In the genomic region with DNA sequence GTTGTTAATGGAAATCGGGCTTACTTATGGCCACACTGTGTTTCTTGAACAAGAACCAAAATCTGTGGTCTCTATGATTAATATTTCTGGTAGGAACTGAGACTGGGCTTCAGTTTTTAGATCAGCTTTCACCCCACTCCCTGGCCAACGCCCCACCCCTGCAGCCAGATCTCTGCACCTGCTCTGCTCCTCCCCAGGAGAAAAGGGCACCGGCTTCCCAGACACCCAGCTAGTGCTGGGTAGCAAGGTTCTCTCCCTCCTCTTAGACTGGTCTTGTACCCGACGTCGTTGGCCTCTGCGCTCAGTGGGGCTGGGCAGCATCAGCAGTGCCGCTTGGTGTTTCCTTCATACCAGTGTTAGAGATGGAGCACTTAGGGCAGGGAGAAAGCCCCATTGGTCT, we compare ENCODE assay signal across 26 cellular contexts. TPM values are rescaled to one million over a fixed set of nuclear protein-coding genes. Genes with fewer than 3 reads are reported as not detected.
A peak's percentile ranks its signal among the peaks of the same experiment; 100 is the strongest.
DNase-seq lines count a peak whose midpoint lies in the region; ATAC-seq and TF ChIP-seq lines count a peak whose summit lies in the region.
"Had no signal": no experiment of that assay in that cellular context is flagged by ENCODE, and none has a peak within 500 bp of the region (broad histone marks: within the 10 kb centered on the region; RNA-seq: fewer than 3 reads in every experiment).

No MANE protein-coding gene starts in this region.

- H3K27ac Mint-ChIP-seq in activated T-cell treated with anti-CD3 and anti-CD28 coated beads, Interleukin-2, amount 50 U/mL, for 24 hours: peak overlapping the region; percentile 32
- H3K27ac Mint-ChIP-seq in type B pancreatic cell: peak overlapping the region; percentile 85
- H3K27ac Mint-ChIP-seq: activated CD8-positive, alpha-beta memory T cell treated with anti-CD3 and anti-CD28 coated beads, Interleukin-2, amount 10 ng/mL, durations not matched to agents 7 days and 5 days; activated naive CD8-positive, alpha-beta T cell treated with anti-CD3 and anti-CD28 coated beads, Interleukin-2, amount 10 ng/mL, durations not matched to agents 7 days and 5 days; CD8-positive, alpha-beta T cell; stimulated activated naive CD8-positive, alpha-beta T cell treated with anti-CD3 and anti-CD28 coated beads, Interleukin-15, amount 100 ng/mL, for 72 hours had no signal

- H3K4me3 Mint-ChIP-seq in activated T-cell treated with anti-CD3 and anti-CD28 coated beads, Interleukin-2, amount 50 U/mL, for 24 hours: no peak overlapping the region
- no peak overlapping the region for H3K4me3 Mint-ChIP-seq in activated T-cell treated with anti-CD3 and anti-CD28 coated beads, Interleukin-2, amount 50 U/mL, for 4 hours
- no peak overlapping the region for H3K4me3 Mint-ChIP-seq in type B pancreatic cell
- H3K4me3 Mint-ChIP-seq: activated CD8-positive, alpha-beta memory T cell treated with anti-CD3 and anti-CD28 coated beads, Interleukin-2, amount 10 ng/mL, durations not matched to agents 7 days and 5 days; activated naive CD8-positive, alpha-beta T cell treated with anti-CD3 and anti-CD28 coated beads, Interleukin-2, amount 10 ng/mL, durations not matched to agents 7 days and 5 days; CD8-positive, alpha-beta T cell; stimulated activated naive CD8-positive, alpha-beta T cell treated with anti-CD3 and anti-CD28 coated beads, Interleukin-15, amount 100 ng/mL, for 72 hours had no signal

- H3K4me1 Mint-ChIP-seq in activated T-cell treated with anti-CD3 and anti-CD28 coated beads, Interleukin-2, amount 50 U/mL, for 24 hours (ENCODE audit: low read depth): peaks cover 8% of the 10 kb centered on the region
- no peaks in the 10 kb centered on the region for H3K4me1 Mint-ChIP-seq in activated T-cell treated with anti-CD3 and anti-CD28 coated beads, Interleukin-2, amount 50 U/mL, for 4 hours (ENCODE audit: low read depth)
- H3K4me1 Mint-ChIP-seq in type B pancreatic cell (ENCODE audit: unreplicated experiment): no peaks in the 10 kb centered on the region
- H3K4me1 Mint-ChIP-seq: activated naive CD8-positive, alpha-beta T cell treated with anti-CD3 and anti-CD28 coated beads, Interleukin-2, amount 10 ng/mL, durations not matched to agents 7 days and 5 days had no signal

- peak overlapping the region; percentile 91 for H3K27ac ChIP-seq in caudate nucleus (ENCODE audit: low read depth, low read length)
- H3K27ac ChIP-seq: 22Rv1, gastrocnemius medialis, left ventricle myocardium inferior, WERI-Rb-1 had no signal

- peaks cover 86% of the 10 kb centered on the region for H3K36me3 Mint-ChIP-seq in activated T-cell treated with anti-CD3 and anti-CD28 coated beads, Interleukin-2, amount 50 U/mL, for 24 hours (ENCODE audit: low read depth)
- H3K36me3 Mint-ChIP-seq in activated T-cell treated with anti-CD3 and anti-CD28 coated beads, Interleukin-2, amount 50 U/mL, for 4 hours (ENCODE audit: insufficient read depth): peaks cover 24% of the 10 kb centered on the region
- peaks cover 11% of the 10 kb centered on the region for H3K36me3 Mint-ChIP-seq in type B pancreatic cell

- H3K9me3 Mint-ChIP-seq in activated T-cell treated with anti-CD3 and anti-CD28 coated beads, Interleukin-2, amount 50 U/mL, for 24 hours: no peaks in the 10 kb centered on the region
- H3K9me3 Mint-ChIP-seq in activated T-cell treated with anti-CD3 and anti-CD28 coated beads, Interleukin-2, amount 50 U/mL, for 4 hours: no peaks in the 10 kb centered on the region
- H3K9me3 Mint-ChIP-seq in type B pancreatic cell: no peaks in the 10 kb centered on the region
- H3K9me3 Mint-ChIP-seq: activated naive CD8-positive, alpha-beta T cell treated with anti-CD3 and anti-CD28 coated beads, Interleukin-2, amount 10 ng/mL, durations not matched to agents 7 days and 5 days; CD8-positive, alpha-beta T cell; stimulated activated naive CD8-positive, alpha-beta T cell treated with anti-CD3 and anti-CD28 coated beads, Interleukin-15, amount 100 ng/mL, for 72 hours had no signal

- ATAC-seq in activated T-cell treated with anti-CD3 and anti-CD28 coated beads, Interleukin-2, amount 50 U/mL, for 4 hours: no peak
- ATAC-seq in GM21423 (IDR thresholded peaks at IDR 0.05; ENCODE audit: unreplicated experiment) (no peak), GM19324 (IDR thresholded peaks at IDR 0.05; ENCODE audit: low FRiP score, unreplicated experiment) (no peak)
- ATAC-seq: activated CD8-positive, alpha-beta memory T cell treated with anti-CD3 and anti-CD28 coated beads, Interleukin-2, amount 10 ng/mL, durations not matched to agents 7 days and 5 days; CD8-positive, alpha-beta T cell; gastrocnemius medialis; stimulated activated naive CD8-positive, alpha-beta T cell treated with anti-CD3 and anti-CD28 coated beads, Interleukin-15, amount 100 ng/mL, for 72 hours had no signal

- TF ChIP-seq CTCF in type B pancreatic cell (conservative IDR thresholded peaks at IDR 0.05): no peak

- DNase-seq in activated T-cell treated with anti-CD3 and anti-CD28 coated beads, Interleukin-2, amount 50 U/mL, for 24 hours: no peak
- DNase-seq in activated T-cell treated with anti-CD3 and anti-CD28 coated beads, Interleukin-2, amount 50 U/mL, for 4 hours: no peak
- DNase-seq in caudate nucleus (lab: John Stamatoyannopoulos, UW): no peak
- peak; percentile 30 for DNase-seq in myocyte (ENCODE audit: low read depth)
- DNase-seq in type B pancreatic cell (ENCODE audit: extremely low spot score, unreplicated experiment): no peak
- DNase-seq in D341Med (ENCODE audit: low spot score): no peak
- DNase-seq: activated CD4-positive, alpha-beta T cell treated with anti-CD3 and anti-CD28 coated beads, Interleukin-2, amount 50 U/mL, for 1 hour; activated CD8-positive, alpha-beta memory T cell treated with anti-CD3 and anti-CD28 coated beads, Interleukin-2, amount 10 ng/mL, durations not matched to agents 7 days and 5 days; activated naive CD8-positive, alpha-beta T cell treated with anti-CD3 and anti-CD28 coated beads, Interleukin-2, amount 10 ng/mL, durations not matched to agents 7 days and 5 days; AML-193; CD8-positive, alpha-beta T cell; effector memory CD4-positive, alpha-beta T cell; gastrocnemius medialis; left ventricle myocardium inferior; midbrain; NCI-H1092; NCI-H1930; NCI-H526 treated with DMSO at 0.1 percent for 48 hours; RPMI8226; stimulated activated CD4-positive, alpha-beta T cell treated with anti-CD3 and anti-CD28 coated beads, Interleukin-15, amount 100 ng/mL, for 24 hours; stimulated activated naive CD8-positive, alpha-beta T cell treated with anti-CD3 and anti-CD28 coated beads, Interleukin-15, amount 100 ng/mL, for 72 hours; transverse colon; WERI-Rb-1 had no signal

- H3K27me3 Mint-ChIP-seq in activated T-cell treated with anti-CD3 and anti-CD28 coated beads, Interleukin-2, amount 50 U/mL, for 24 hours: no peaks in the 10 kb centered on the region
- no peaks in the 10 kb centered on the region for H3K27me3 Mint-ChIP-seq in activated T-cell treated with anti-CD3 and anti-CD28 coated beads, Interleukin-2, amount 50 U/mL, for 4 hours (ENCODE audit: low read depth)
- no peaks in the 10 kb centered on the region for H3K27me3 Mint-ChIP-seq in type B pancreatic cell
- H3K27me3 Mint-ChIP-seq: activated CD8-positive, alpha-beta memory T cell treated with anti-CD3 and anti-CD28 coated beads, Interleukin-2, amount 10 ng/mL, durations not matched to agents 7 days and 5 days; activated naive CD8-positive, alpha-beta T cell treated with anti-CD3 and anti-CD28 coated beads, Interleukin-2, amount 10 ng/mL, durations not matched to agents 7 days and 5 days; stimulated activated naive CD8-positive, alpha-beta T cell treated with anti-CD3 and anti-CD28 coated beads, Interleukin-15, amount 100 ng/mL, for 72 hours had no signal

RNA-seq across cellular contexts. Expression of a gene that starts 17.0 kb away (rescaled TPM):
- 10 to 100 TPM; 56.5 to 59.1 (median 57.5) TPM for total RNA-seq in activated T-cell treated with anti-CD3 and anti-CD28 coated beads, Interleukin-2, amount 50 U/mL, for 4 hours
- total RNA-seq in myocyte (197 and 201 TPM in 2 replicates), type B pancreatic cell (ENCODE audit: low replicate concordance) (211 and 264 TPM in 2 replicates)
- 226 TPM for polyA plus RNA-seq in myocyte (2012)
